ENCODE assay signal across 17 cellular contexts in genomic region chr14:103508930-103509329, GRCh38.
"Had no signal": no experiment of that assay in that cellular context is flagged by ENCODE, and none has a peak within 500 bp of the region (broad histone marks: within the 10 kb centered on the region; RNA-seq: fewer than 3 reads in every experiment).

No MANE protein-coding gene starts in this region.

- H3K9me3 ChIP-seq: lower lobe of right lung, prostate gland had no signal

- H3K9me3 Mint-ChIP-seq: activated T-cell treated with anti-CD3 and anti-CD28 coated beads, Interleukin-2, amount 50 U/mL, for 4 hours; effector memory CD8-positive, alpha-beta T cell; naive thymus-derived CD8-positive, alpha-beta T cell; stimulated activated naive CD8-positive, alpha-beta T cell treated with anti-CD3 and anti-CD28 coated beads, Interleukin-15, Interleukin-2, amounts not matched to agents 100 ng/mL and 50 ng/mL, for 24 hours; T-helper 1 cell treated with Interleukin-12 subunit alpha and Interleukin-12 subunit beta and Interleukin-4 antibody, amounts not matched to agents 30 μg/mL and 1 μg/mL, for 36 hours; WTC11 had no signal

- H3K27me3 Mint-ChIP-seq: effector memory CD8-positive, alpha-beta T cell; naive thymus-derived CD8-positive, alpha-beta T cell; stimulated activated naive CD8-positive, alpha-beta T cell treated with anti-CD3 and anti-CD28 coated beads, Interleukin-15, Interleukin-2, amounts not matched to agents 100 ng/mL and 50 ng/mL, for 24 hours had no signal

- ATAC-seq: activated T-cell treated with anti-CD3 and anti-CD28 coated beads, Interleukin-2, amount 50 U/mL, for 4 hours; effector memory CD8-positive, alpha-beta T cell; lower lobe of right lung; naive thymus-derived CD8-positive, alpha-beta T cell; SK-N-SH treated with all-trans-retinoic acid at 6 μM for 48 hours; WTC11 had no signal

- DNase-seq: activated CD4-positive, alpha-beta T cell treated with anti-CD3 and anti-CD28 coated beads for 48 hours; activated gamma-delta T cell treated with Interleukin-2 at 50 U/mL for 16 hours; activated T-cell treated with anti-CD3 and anti-CD28 coated beads, Interleukin-2, amount 50 U/mL, for 4 hours; caudate nucleus; effector memory CD8-positive, alpha-beta T cell; erythroblast; hypothalamus; lower lobe of right lung; naive thymus-derived CD8-positive, alpha-beta T cell; nucleus accumbens; stimulated activated CD4-positive, alpha-beta T cell treated with anti-CD3 and anti-CD28 coated beads, Interleukin-2, amount 100 ng/mL, for 48 hours had no signal

- H3K27ac ChIP-seq: coronary artery, lower lobe of right lung, prostate gland had no signal

- H3K4me3 Mint-ChIP-seq: activated T-cell treated with anti-CD3 and anti-CD28 coated beads, Interleukin-2, amount 50 U/mL, for 4 hours; effector memory CD8-positive, alpha-beta T cell; naive thymus-derived CD8-positive, alpha-beta T cell; stimulated activated naive CD8-positive, alpha-beta T cell treated with anti-CD3 and anti-CD28 coated beads, Interleukin-15, Interleukin-2, amounts not matched to agents 100 ng/mL and 50 ng/mL, for 24 hours; T-helper 1 cell treated with Interleukin-12 subunit alpha and Interleukin-12 subunit beta and Interleukin-4 antibody, amounts not matched to agents 30 μg/mL and 1 μg/mL, for 36 hours; WTC11 had no signal

- H3K4me1 Mint-ChIP-seq: WTC11 had no signal

- H3K27ac Mint-ChIP-seq: stimulated activated naive CD8-positive, alpha-beta T cell treated with anti-CD3 and anti-CD28 coated beads, Interleukin-15, Interleukin-2, amounts not matched to agents 100 ng/mL and 50 ng/mL, for 24 hours; T-helper 1 cell treated with Interleukin-12 subunit alpha and Interleukin-12 subunit beta and Interleukin-4 antibody, amounts not matched to agents 30 μg/mL and 1 μg/mL, for 36 hours; WTC11 had no signal

- H3K4me3 ChIP-seq: coronary artery, lower lobe of right lung, prostate gland had no signal
